1 cellular context compared by ENCODE assay signal in the genomic region with DNA sequence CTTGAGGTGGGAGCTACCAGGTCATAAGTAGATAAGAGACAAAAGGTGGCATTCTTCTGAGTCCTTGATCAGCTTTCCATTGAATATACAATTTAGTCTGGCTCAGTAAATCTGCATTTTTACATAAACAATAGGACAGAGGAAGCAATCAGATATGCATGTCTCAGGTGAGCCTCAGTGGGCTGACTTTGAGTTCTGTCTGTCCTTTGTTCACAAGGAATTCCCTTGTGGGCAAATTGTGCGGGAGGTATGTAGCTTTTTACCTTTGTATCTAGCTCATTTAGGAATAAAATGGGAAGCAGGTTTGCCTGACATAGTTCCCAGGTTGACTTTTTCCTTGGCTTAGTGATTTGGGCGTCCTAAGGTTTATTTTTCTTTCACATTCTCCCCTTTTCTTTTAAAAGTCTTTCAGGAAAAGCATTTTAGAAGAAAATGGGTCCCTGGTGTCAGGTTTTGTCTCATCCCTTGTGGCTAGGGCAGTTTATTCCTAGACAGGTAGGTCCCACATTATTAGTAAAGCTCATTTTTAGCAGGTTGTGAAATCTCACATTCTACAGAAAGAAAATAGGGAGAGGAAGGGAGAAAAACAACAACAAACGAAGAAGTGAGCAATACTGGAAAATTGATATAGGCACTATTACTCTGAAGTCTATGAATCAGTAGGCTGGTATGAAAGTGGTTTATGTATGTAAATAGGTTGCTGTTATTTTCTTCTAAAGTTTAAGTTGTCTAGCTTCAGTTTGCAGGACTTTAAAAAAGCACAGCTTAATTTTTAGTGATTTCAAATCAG.
TF ChIP-seq lines count a peak whose summit lies in the region.

No MANE protein-coding gene starts in this region.

TF ChIP-seq in H1, 55 proteins besides CTCF, POLR2A, EP300 and RAD21:
- TF ChIP-seq TEAD4 (IDR thresholded peaks at IDR 0.05; ENCODE audit: low read depth, low read length) (0 out of 2 replicates have a peak, but pooled peaks have one; percentile 30), KDM4A (IDR thresholded peaks at IDR 0.05; ENCODE audit: low read depth, low read length, severe bottlenecking) (no peak), CHD1 (IDR thresholded peaks at IDR 0.05; ENCODE audit: low read depth, low read length) (no peak), SRF (IDR thresholded peaks at IDR 0.05; ENCODE audit: low read depth, low read length) (no peak)
